ENCODE assay signal across 2 cellular contexts in genomic region chr6:120587381-120587780, GRCh38.
TF ChIP-seq lines count a peak whose summit lies in the region.

No MANE protein-coding gene starts in this region.

TF ChIP-seq in SK-N-SH, 30 proteins besides CTCF, POLR2A, EP300 and RAD21:
- TF ChIP-seq RXRA (IDR thresholded peaks at IDR 0.05; ENCODE audit: borderline replicate concordance, low read depth) (no peak), FOSL2 (IDR thresholded peaks at IDR 0.05; ENCODE audit: borderline replicate concordance, low read depth) (no peak), TCF12 (IDR thresholded peaks at IDR 0.05) (no peak), MEF2A (IDR thresholded peaks at IDR 0.05; ENCODE audit: borderline replicate concordance, low read depth) (no peak)

TF ChIP-seq in SK-N-SH treated with all-trans-retinoic acid at 6 μM for 48 hours, 23 proteins besides CTCF, POLR2A, EP300 and RAD21:
- TF ChIP-seq TOX (CRISPR knock-in tag; IDR thresholded peaks at IDR 0.05; ENCODE audit: borderline replicate concordance) (no peak), ARNTL (CRISPR knock-in tag; IDR thresholded peaks at IDR 0.05; ENCODE audit: borderline replicate concordance, low read depth) (no peak), ZNF565 (CRISPR knock-in tag; conservative IDR thresholded peaks at IDR 0.05; ENCODE audit: low read depth) (no peak), TCF4 (CRISPR knock-in tag; IDR thresholded peaks at IDR 0.05; ENCODE audit: borderline replicate concordance) (no peak), CSRNP3 (CRISPR knock-in tag; IDR thresholded peaks at IDR 0.05) (no peak), ZFP3 (CRISPR knock-in tag; IDR thresholded peaks at IDR 0.05) (no peak), CSDC2 (CRISPR knock-in tag; IDR thresholded peaks at IDR 0.05) (no peak), SNAI2 (CRISPR knock-in tag; IDR thresholded peaks at IDR 0.05) (no peak), OSR1 (CRISPR knock-in tag; IDR thresholded peaks at IDR 0.05) (no peak), TSHZ2 (CRISPR knock-in tag; IDR thresholded peaks at IDR 0.05) (no peak), ISL1 (CRISPR knock-in tag; IDR thresholded peaks at IDR 0.05) (no peak), ZNF70 (CRISPR knock-in tag; IDR thresholded peaks at IDR 0.05) (no peak), BACH2 (CRISPR knock-in tag; IDR thresholded peaks at IDR 0.05; ENCODE audit: borderline replicate concordance) (no peak), PPARA (CRISPR knock-in tag; IDR thresholded peaks at IDR 0.05; ENCODE audit: borderline replicate concordance) (no peak)
